1 cellular context compared by ENCODE assay signal in the genomic region with DNA sequence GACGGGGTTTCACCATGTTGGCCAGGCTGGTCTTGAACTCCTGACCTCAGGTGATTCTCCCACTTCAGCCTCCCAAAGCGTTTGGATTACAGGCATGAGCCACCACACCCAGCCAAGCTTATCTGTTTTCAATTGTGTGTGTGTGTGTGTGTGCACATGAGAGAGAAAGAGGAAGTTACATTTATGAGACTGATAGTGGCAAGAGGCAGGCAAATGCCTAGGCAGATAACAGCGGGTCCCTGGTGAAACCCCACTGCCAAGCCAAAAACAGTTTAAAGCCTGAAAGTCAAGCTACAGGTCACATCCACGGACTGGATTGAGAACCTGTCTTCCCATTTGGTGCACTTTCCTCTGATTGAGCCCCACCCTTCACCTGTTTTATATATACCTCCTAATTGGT.
TF ChIP-seq lines count a peak whose summit lies in the region.

No MANE protein-coding gene starts in this region.

TF ChIP-seq in SK-N-SH treated with all-trans-retinoic acid at 6 μM for 48 hours, 23 proteins besides CTCF, POLR2A, EP300 and RAD21 (continued from another document):
- TF ChIP-seq, protein P1, sequence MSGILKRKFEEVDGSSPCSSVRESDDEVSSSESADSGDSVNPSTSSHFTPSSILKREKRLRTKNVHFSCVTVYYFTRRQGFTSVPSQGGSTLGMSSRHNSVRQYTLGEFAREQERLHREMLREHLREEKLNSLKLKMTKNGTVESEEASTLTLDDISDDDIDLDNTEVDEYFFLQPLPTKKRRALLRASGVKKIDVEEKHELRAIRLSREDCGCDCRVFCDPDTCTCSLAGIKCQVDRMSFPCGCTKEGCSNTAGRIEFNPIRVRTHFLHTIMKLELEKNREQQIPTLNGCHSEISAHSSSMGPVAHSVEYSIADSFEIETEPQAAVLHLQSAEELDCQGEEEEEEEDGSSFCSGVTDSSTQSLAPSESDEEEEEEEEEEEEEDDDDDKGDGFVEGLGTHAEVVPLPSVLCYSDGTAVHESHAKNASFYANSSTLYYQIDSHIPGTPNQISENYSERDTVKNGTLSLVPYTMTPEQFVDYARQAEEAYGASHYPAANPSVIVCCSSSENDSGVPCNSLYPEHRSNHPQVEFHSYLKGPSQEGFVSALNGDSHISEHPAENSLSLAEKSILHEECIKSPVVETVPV (CRISPR knock-in tag; IDR thresholded peaks at IDR 0.05), result no peak
- TF ChIP-seq ZNF8 (CRISPR knock-in tag; IDR thresholded peaks at IDR 0.05), result no peak
- TF ChIP-seq ZFP30 (CRISPR knock-in tag; IDR thresholded peaks at IDR 0.05), result no peak
- TF ChIP-seq BACH2 (CRISPR knock-in tag; IDR thresholded peaks at IDR 0.05; ENCODE audit: borderline replicate concordance), result no peak
